9 cellular contexts compared by ENCODE assay signal in the genomic region with DNA sequence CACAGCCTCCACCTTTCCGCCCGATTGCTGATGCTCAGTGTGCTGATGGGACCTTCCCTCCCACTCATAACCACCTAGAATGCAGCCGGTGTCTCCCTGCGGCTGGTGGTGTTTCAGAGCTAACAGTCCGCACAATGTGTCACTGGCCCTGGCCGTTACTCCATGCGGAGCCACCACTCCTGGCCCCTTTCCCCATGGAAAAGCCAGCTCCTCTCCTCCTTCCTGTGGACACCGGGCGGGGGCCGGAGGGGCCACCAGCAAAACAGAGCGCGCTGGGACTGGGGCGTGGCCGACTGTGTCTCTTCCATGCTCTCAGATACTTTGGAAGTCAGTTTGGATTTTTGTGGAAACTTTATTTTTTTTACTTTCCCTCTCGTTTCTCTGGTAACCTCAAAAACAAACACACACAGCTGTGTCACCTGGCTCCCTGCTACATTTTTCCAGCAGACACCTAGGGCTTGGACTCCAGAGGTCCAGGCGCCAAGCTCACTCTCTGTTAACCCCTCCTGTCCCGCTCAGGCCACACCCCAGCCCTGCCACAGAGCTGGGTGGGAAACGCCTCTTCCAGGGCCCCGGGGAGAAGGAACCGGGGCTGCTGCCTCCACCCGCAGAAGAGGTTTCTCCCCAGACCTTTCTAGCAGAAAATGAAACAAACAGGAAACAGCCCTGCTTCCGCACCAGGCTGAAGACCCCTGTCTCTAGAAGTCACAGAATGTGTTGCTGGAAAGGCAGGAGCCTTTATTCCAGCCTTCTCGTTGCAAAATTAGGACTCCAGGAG. TPM values are rescaled to one million over a fixed set of nuclear protein-coding genes. Genes with fewer than 3 reads are reported as not detected.
A peak's percentile ranks its signal among the peaks of the same experiment; 100 is the strongest.
DNase-seq lines count a peak whose midpoint lies in the region; ATAC-seq and TF ChIP-seq lines count a peak whose summit lies in the region.
"Had no signal": no experiment of that assay in that cellular context is flagged by ENCODE, and none has a peak within 500 bp of the region (broad histone marks: within the 10 kb centered on the region; RNA-seq: fewer than 3 reads in every experiment).

No MANE protein-coding gene starts in this region.

- no peak for TF ChIP-seq CTCF in endodermal cell (conservative IDR thresholded peaks at IDR 0.05)

- 86 to 87% methylated on average over 14 to 23 of the region's 23 CpGs for WGBS in endodermal cell (ENCODE audit: insufficient coverage in 1 of 2, insufficient read length in 1 of 2), 2 experiments

- H3K4me1 ChIP-seq in endodermal cell (ENCODE audit: control insufficient read depth, insufficient read depth, low read length) (no peaks in the 10 kb centered on the region), mucosa of rectum (ENCODE audit: control insufficient read depth in 2 of 2, insufficient read depth in 2 of 2, low read length in 2 of 2) (peaks cover 7 to 10% of the 10 kb centered on the region in 2 donors), HAP-1 (no peaks in the 10 kb centered on the region)

- H3K36me3 ChIP-seq in endodermal cell (ENCODE audit: control insufficient read depth, insufficient read depth, low read length) (no peaks in the 10 kb centered on the region), mucosa of rectum (ENCODE audit: control insufficient read depth in 2 of 2, insufficient read depth in 2 of 2, low read length in 2 of 2) (no peaks in the 10 kb centered on the region), HAP-1 (replicated peaks) (no peaks in the 10 kb centered on the region)

- H3K27ac ChIP-seq in endodermal cell (ENCODE audit: low read depth, low read length) (no peak overlapping the region), mucosa of rectum (ENCODE audit: low read depth in 2 of 2, low read length in 2 of 2) (peak overlapping the region; percentile 66 to 80)

- in situ Hi-C loops in HAP-1 (cut with MboI; ENCODE audit: low sequenced_read_pairs) = no loop called here

- H3K4me1 Mint-ChIP-seq in activated T-cell treated with anti-CD3 and anti-CD28 coated beads, Interleukin-2, amount 50 U/mL, for 4 hours (ENCODE audit: low read depth) = peaks cover 11% of the 10 kb centered on the region
- H3K4me1 Mint-ChIP-seq in endodermal cell = peaks cover 6% of the 10 kb centered on the region

- no peak overlapping the region for H3K27ac Mint-ChIP-seq in endodermal cell

- H3K4me3 Mint-ChIP-seq in activated T-cell treated with anti-CD3 and anti-CD28 coated beads, Interleukin-2, amount 50 U/mL, for 4 hours = no peak overlapping the region
- H3K4me3 Mint-ChIP-seq in endodermal cell = no peak overlapping the region

- H3K9me3 ChIP-seq in endodermal cell (ENCODE audit: control insufficient read depth, low read length) (peaks cover 22% of the 10 kb centered on the region), mucosa of rectum (ENCODE audit: control insufficient read depth in 2 of 2, low read length in 2 of 2) (peaks cover 0 to 2% of the 10 kb centered on the region in 2 donors), HAP-1 (peaks cover 7% of the 10 kb centered on the region)

- peaks cover 3% of the 10 kb centered on the region for H3K9me3 Mint-ChIP-seq in activated T-cell treated with anti-CD3 and anti-CD28 coated beads, Interleukin-2, amount 50 U/mL, for 4 hours
- peaks cover 29% of the 10 kb centered on the region for H3K9me3 Mint-ChIP-seq in endodermal cell

- H3K4me3 ChIP-seq in endodermal cell (ENCODE audit: low read length) (no peak overlapping the region), mucosa of rectum (ENCODE audit: low read length in 2 of 2) (no peak overlapping the region), HAP-1 (no peak overlapping the region)

- no peaks in the 10 kb centered on the region for H3K36me3 Mint-ChIP-seq in activated T-cell treated with anti-CD3 and anti-CD28 coated beads, Interleukin-2, amount 50 U/mL, for 4 hours (ENCODE audit: insufficient read depth)
- H3K36me3 Mint-ChIP-seq in endodermal cell (ENCODE audit: low read depth) = no peaks in the 10 kb centered on the region

- H3K27me3 ChIP-seq in endodermal cell (ENCODE audit: control insufficient read depth, insufficient read depth, low read length, poor library complexity, severe bottlenecking) = no peaks in the 10 kb centered on the region
- H3K27me3 ChIP-seq in mucosa of rectum (ENCODE audit: control insufficient read depth in 2 of 2, insufficient read depth in 2 of 2, low read length in 2 of 2) = no peaks in the 10 kb centered on the region
- H3K27me3 ChIP-seq in HAP-1 (ENCODE audit: low read depth) = no peaks in the 10 kb centered on the region

- H3K27me3 Mint-ChIP-seq in activated T-cell treated with anti-CD3 and anti-CD28 coated beads, Interleukin-2, amount 50 U/mL, for 4 hours (ENCODE audit: low read depth) = peaks cover 48% of the 10 kb centered on the region
- no peaks in the 10 kb centered on the region for H3K27me3 Mint-ChIP-seq in endodermal cell (ENCODE audit: insufficient read depth)

- DNase-seq in activated T-cell treated with anti-CD3 and anti-CD28 coated beads, Interleukin-2, amount 50 U/mL, for 4 hours = peak; percentile 3
- DNase-seq in activated T-cell treated with anti-CD3 and anti-CD28 coated beads, Interleukin-2, amount 50 U/mL, for 1 hour = no peak
- DNase-seq in endodermal cell = peak; percentile 48
- peak; percentile 70 for DNase-seq in ureter (ENCODE audit: low spot score)
- no peak for DNase-seq in DMS 273 (lab: John Stamatoyannopoulos, UW; ENCODE audit: unreplicated experiment)
- DNase-seq in HAP-1 (ENCODE audit: low spot score in 2 of 2) = no peak
- no peak for DNase-seq in NCI-H2227 treated with DMSO at 0.1 percent for 48 hours (lab: John Stamatoyannopoulos, UW)
- DNase-seq: activated CD4-positive, alpha-beta T cell treated with anti-CD3 and anti-CD28 coated beads for 1 hour had no signal

- peak; percentile 21 to 42 for ATAC-seq in activated T-cell treated with anti-CD3 and anti-CD28 coated beads, Interleukin-2, amount 50 U/mL, for 4 hours

- no peak overlapping the region for H3K9ac ChIP-seq in endodermal cell (ENCODE audit: extremely low read depth, low read length, poor library complexity, severe bottlenecking)
- no peak overlapping the region for H3K9ac ChIP-seq in mucosa of rectum (ENCODE audit: low read depth in 1 of 2, low read length in 2 of 2)

RNA-seq across cellular contexts. Expression of a gene that starts 32.5 kb away (rescaled TPM):
- 1 to 10 TPM; 4.8 to 7.7 (median 5.7) TPM for total RNA-seq in activated T-cell treated with anti-CD3 and anti-CD28 coated beads, Interleukin-2, amount 50 U/mL, for 4 hours
- total RNA-seq in endodermal cell (100 to 1,000 TPM; 259 to 377 TPM), ureter (357 TPM)
- 117 TPM for polyA plus RNA-seq in endodermal cell (2013, experiment 1 of 2)
- 114 TPM for polyA plus RNA-seq in endodermal cell (2013, experiment 2 of 2)

Comparison
In these comparisons a context has a peak if more than half of its experiments do, and no peak if none do; other contexts are left out.
1. DNase-seq: peak in activated T-cell treated with anti-CD3 and anti-CD28 coated beads, Interleukin-2, amount 50 U/mL, for 4 hours (single experiment), endodermal cell (single experiment) and ureter (single experiment); none in activated T-cell treated with anti-CD3 and anti-CD28 coated beads, Interleukin-2, amount 50 U/mL, for 1 hour (single experiment), DMS 273 (single experiment), HAP-1 (0 of 2) and NCI-H2227 treated with DMSO at 0.1 percent for 48 hours (single experiment).
2. RNA of a gene that starts 32.5 kb away (total RNA-seq): 259 to 377 TPM in endodermal cell and 357 TPM in ureter (single experiment); 4.8 to 7.7 TPM in activated T-cell treated with anti-CD3 and anti-CD28 coated beads, Interleukin-2, amount 50 U/mL, for 4 hours; every median in the first group is over 10 times any median in the second.